In genomic region chr1:197285526-197286217, GRCh38 we compare ENCODE assay signal across 17 cellular contexts. TPM values are rescaled to one million over a fixed set of nuclear protein-coding genes. Genes with fewer than 3 reads are reported as not detected.
DNase-seq lines count a peak whose midpoint lies in the region; ATAC-seq lines count a peak whose summit lies in the region.
"Had no signal": no experiment of that assay in that cellular context is flagged by ENCODE, and none has a peak within 500 bp of the region (broad histone marks: within the 10 kb centered on the region; RNA-seq: fewer than 3 reads in every experiment).

No MANE protein-coding gene starts in this region.

- DNase-seq in DMS53 (lab: John Stamatoyannopoulos, UW) (peak; percentile 77), HT-29 (ENCODE audit: low spot score) (peak; percentile 28), SW480 (ENCODE audit: low spot score) (peak; percentile 81), epithelial cell of prostate (ENCODE audit: low read depth, low spot score) (peak; percentile 46), epidermal melanocyte (ENCODE audit: insufficient read length, low spot score) (no peak)
- DNase-seq: CD4-positive, alpha-beta T cell; EL; H7; Karpas-422; NCI-H1417 treated with DMSO at 0.1 percent for 48 hours; NCI-H2081 treated with DMSO at 0.1 percent for 48 hours; NCI-H524 treated with DMSO at 0.1 percent for 48 hours; Peyer's patch; SHP77 had no signal

- no peak overlapping the region for H3K27ac ChIP-seq in epithelial cell of prostate
- H3K27ac ChIP-seq: Peyer's patch had no signal

- ATAC-seq in HG03571 (IDR thresholded peaks at IDR 0.05; ENCODE audit: unreplicated experiment) = no peak
- no peak for ATAC-seq in HG03139 (IDR thresholded peaks at IDR 0.05; ENCODE audit: unreplicated experiment)

RNA-seq across cellular contexts. Expression of gene CRB1, which starts 17.6 kb away (rescaled TPM):
- not detected in 2 replicates for total RNA-seq in HT-29 (2014; rRNA removed; shearing (Covaris generic))
- total RNA-seq: B cell, H7, Peyer's patch had no signal
